Comparison of ENCODE assay signal across 20 cellular contexts in genomic region chr10:114831186-114831867, GRCh38.
"Had no signal": no experiment of that assay in that cellular context is flagged by ENCODE, and none has a peak within 500 bp of the region (broad histone marks: within the 10 kb centered on the region; RNA-seq: fewer than 3 reads in every experiment).

No MANE protein-coding gene starts in this region.

- H3K9me3 ChIP-seq: esophagus squamous epithelium, pancreas, spleen, upper lobe of right lung had no signal

- ATAC-seq: pancreas; sciatic nerve; stimulated activated memory B cell treated with anti-CD40 and anti-IgM and Interleukin-4, amounts not matched to agents 10 μg/mL and 1 μg/mL and 100 μg/mL, for 72 hours; upper lobe of right lung had no signal

- H3K9me3 Mint-ChIP-seq: dendritic cell treated with granulocyte-macrophage colony-stimulating factor and Interleukin-4, amounts not matched to agents 40 ng/mL and 50 ng/mL, for 4 days; memory B cell; naive B cell; stimulated activated memory B cell treated with anti-CD40 and anti-IgM and Interleukin-4, amounts not matched to agents 10 μg/mL and 1 μg/mL and 100 μg/mL, for 72 hours had no signal

- DNase-seq: activated CD4-positive, alpha-beta T cell treated with anti-CD3 and anti-CD28 coated beads, Interleukin-2, amount 50 U/mL, for 1 hour; activated CD4-positive, CD25-positive, alpha-beta regulatory T cell treated with anti-CD3 and anti-CD28 coated beads, Interleukin-2, amount 50 U/mL, for 72 hours; activated CD8-positive, alpha-beta memory T cell treated with anti-CD3 and anti-CD28 coated beads for 24 hours; activated CD8-positive, alpha-beta memory T cell treated with anti-CD3 and anti-CD28 coated beads, Interleukin-2, amount 50 U/mL, for 48 hours; activated effector memory CD4-positive, alpha-beta T cell treated with anti-CD3 and anti-CD28 coated beads, Interleukin-2, amount 50 U/mL, for 16 hours; activated naive CD4-positive, alpha-beta T cell treated with anti-CD3 and anti-CD28 coated beads, Interleukin-2, amount 50 U/mL, for 16 hours; activated T-cell treated with anti-CD3 and anti-CD28 coated beads, Interleukin-2, amount 50 U/mL, for 48 hours; aorta; effector memory CD4-positive, alpha-beta T cell; esophagus squamous epithelium; naive B cell; pancreas; spleen; stimulated activated CD4-positive, alpha-beta T cell treated with anti-CD3 and anti-CD28 coated beads, Interleukin-4, amount 100 ng/mL, for 4 hours; upper lobe of right lung had no signal

- H3K4me3 Mint-ChIP-seq: dendritic cell treated with granulocyte-macrophage colony-stimulating factor and Interleukin-4, amounts not matched to agents 40 ng/mL and 50 ng/mL, for 4 days; memory B cell; naive B cell; stimulated activated memory B cell treated with anti-CD40 and anti-IgM and Interleukin-4, amounts not matched to agents 10 μg/mL and 1 μg/mL and 100 μg/mL, for 72 hours had no signal

- H3K27me3 Mint-ChIP-seq: dendritic cell treated with granulocyte-macrophage colony-stimulating factor and Interleukin-4, amounts not matched to agents 40 ng/mL and 50 ng/mL, for 4 days; memory B cell; naive B cell; stimulated activated memory B cell treated with anti-CD40 and anti-IgM and Interleukin-4, amounts not matched to agents 10 μg/mL and 1 μg/mL and 100 μg/mL, for 72 hours had no signal

- H3K27ac Mint-ChIP-seq: dendritic cell treated with granulocyte-macrophage colony-stimulating factor and Interleukin-4, amounts not matched to agents 40 ng/mL and 50 ng/mL, for 4 days; memory B cell had no signal

- H3K4me1 ChIP-seq: upper lobe of right lung had no signal

- H3K4me3 ChIP-seq: esophagus squamous epithelium, hepatocyte, pancreas, spleen, upper lobe of right lung had no signal

- H3K27ac ChIP-seq: esophagus squamous epithelium, hepatocyte, pancreas, spleen, upper lobe of right lung had no signal

- H3K4me2 ChIP-seq: hepatocyte had no signal

- H2AFZ ChIP-seq: hepatocyte had no signal

- H3K27me3 ChIP-seq: esophagus squamous epithelium, hepatocyte, pancreas, spleen, upper lobe of right lung had no signal
